Comparison of ENCODE assay signal across 8 cellular contexts in genomic region chr1:32716312-32717126, GRCh38. TPM values are rescaled to one million over a fixed set of nuclear protein-coding genes. Genes with fewer than 3 reads are reported as not detected.
DNase-seq lines count a peak whose midpoint lies in the region; ATAC-seq and TF ChIP-seq lines count a peak whose summit lies in the region.

No MANE protein-coding gene starts in this region.

- no peak overlapping the region for H2BK15ac ChIP-seq in H9 (ENCODE audit: low read depth, low read length)

- H4K91ac ChIP-seq in H9 (ENCODE audit: insufficient read length, low read depth, low read length): no peak overlapping the region

- no peak for TF ChIP-seq POLR2A in gastroesophageal sphincter (IDR thresholded peaks at IDR 0.05)
- TF ChIP-seq POLR2A in prostate gland (IDR thresholded peaks at IDR 0.05): peak; percentile 77

- peaks cover 2% of the 10 kb centered on the region; the same call in 1 of the 2 replicates for H3K4me1 ChIP-seq in H9 (ENCODE audit: insufficient read depth, low read length)
- peaks cover 0 to 13% (median 0%) of the 10 kb centered on the region in 3 donors for H3K4me1 ChIP-seq in gastroesophageal sphincter
- peaks cover 12% of the 10 kb centered on the region for H3K4me1 ChIP-seq in prostate gland (replicated peaks)

- ATAC-seq in activated CD4-positive, alpha-beta T cell treated with anti-CD3 and anti-CD28 coated beads for 36 hours: peak; percentile 93
- peak; percentile 15 for ATAC-seq in gastroesophageal sphincter
- ATAC-seq in HG03442 (IDR thresholded peaks at IDR 0.05; ENCODE audit: unreplicated experiment): no peak

- H3K23ac ChIP-seq in H9 (ENCODE audit: insufficient read length, low read depth, low read length): no peak overlapping the region

- H3K9me3 ChIP-seq in H9 (ENCODE audit: control insufficient read depth, low read depth, low read length) (no peaks in the 10 kb centered on the region), gastroesophageal sphincter (no peaks in the 10 kb centered on the region), prostate gland (no peaks in the 10 kb centered on the region)

- H3K27ac Mint-ChIP-seq in H9: peak overlapping the region; percentile 84 to 95 (median 89); a peak in 6 of 7 replicates
- H3K27ac Mint-ChIP-seq in activated CD4-positive, alpha-beta T cell treated with anti-CD3 and anti-CD28 coated beads for 36 hours: no peak overlapping the region

- POLR2A ChIA-PET in activated CD4-positive, alpha-beta T cell treated with anti-CD3 and anti-CD28 coated beads for 36 hours (lab: Charles Lee): no interaction called here

- peaks cover 25 to 31% of the 10 kb centered on the region in 2 experiments for H3K4me1 Mint-ChIP-seq in H9
- H3K4me1 Mint-ChIP-seq in activated CD4-positive, alpha-beta T cell treated with anti-CD3 and anti-CD28 coated beads for 36 hours: peaks cover 12% of the 10 kb centered on the region

- H3K18ac ChIP-seq in H9 (ENCODE audit: insufficient read length, low read depth, low read length): no peak overlapping the region

- no peaks in the 10 kb centered on the region for H3K79me1 ChIP-seq in H9 (ENCODE audit: insufficient read depth, low read depth, low read length, poor library complexity, severe bottlenecking)

- no CpG with 5 or more reads among the region's 9 CpGs for WGBS in H9 (ENCODE audit: extremely low coverage, insufficient read length, low lambda C conversion rate)
- 23 to 63% methylated on average over 3 to 6 of the region's 9 CpGs for WGBS in gastroesophageal sphincter (ENCODE audit: low coverage in 1 of 2), 2 donors
- WGBS in prostate gland: 19% methylated on average over 9 of the region's 9 CpGs

- no peak overlapping the region for H2AFZ ChIP-seq in H9 (ENCODE audit: low read length)

- H3K4me3 ChIP-seq in gastroesophageal sphincter (no peak overlapping the region), prostate gland (no peak overlapping the region)

- no peaks in the 10 kb centered on the region for H3K79me2 ChIP-seq in H9 (ENCODE audit: insufficient read depth, low read length)

- no peaks in the 10 kb centered on the region for H3K9me3 Mint-ChIP-seq in H9
- no peaks in the 10 kb centered on the region for H3K9me3 Mint-ChIP-seq in activated CD4-positive, alpha-beta T cell treated with anti-CD3 and anti-CD28 coated beads for 36 hours (ENCODE audit: low read depth)

- no peak overlapping the region for H2AK5ac ChIP-seq in H9 (ENCODE audit: insufficient read length, low read length)

- H4K8ac ChIP-seq in H9 (replicated peaks; ENCODE audit: insufficient read length, low read depth, low read length): no peak overlapping the region

- TF ChIP-seq CTCF in H9 (conservative IDR thresholded peaks at IDR 0.05) (no peak), gastroesophageal sphincter (IDR thresholded peaks at IDR 0.05) (no peak), prostate gland (IDR thresholded peaks at IDR 0.05) (peak in 3 of 4 experiments; percentile 15 to 51 (median 16))

- no peak overlapping the region for H3K56ac ChIP-seq in H9 (ENCODE audit: insufficient read length, low read depth, low read length)

- no peak overlapping the region for H3K4ac ChIP-seq in H9 (ENCODE audit: low read depth, low read length)

- no peaks in the 10 kb centered on the region for H3K36me3 Mint-ChIP-seq in H9 (ENCODE audit: insufficient read depth in 1 of 3, low read depth in 3 of 3)
- H3K36me3 Mint-ChIP-seq in activated CD4-positive, alpha-beta T cell treated with anti-CD3 and anti-CD28 coated beads for 36 hours (ENCODE audit: low read depth): no peaks in the 10 kb centered on the region

- no peak overlapping the region for H2BK20ac ChIP-seq in H9 (ENCODE audit: low read depth, low read length, poor library complexity, severe bottlenecking)

- no peak overlapping the region for H2BK120ac ChIP-seq in H9 (ENCODE audit: low read depth, low read length, poor library complexity, severe bottlenecking)

- no peaks in the 10 kb centered on the region for H3K36me3 ChIP-seq in gastroesophageal sphincter
- no peaks in the 10 kb centered on the region for H3K36me3 ChIP-seq in prostate gland

- H3K23me2 ChIP-seq in H9 (ENCODE audit: insufficient read length, low read depth, low read length, poor library complexity, severe bottlenecking): peaks cover 5% of the 10 kb centered on the region

- H3K27me3 Mint-ChIP-seq in H9 (ENCODE audit: low read depth): peaks cover 16% of the 10 kb centered on the region
- H3K27me3 Mint-ChIP-seq in activated CD4-positive, alpha-beta T cell treated with anti-CD3 and anti-CD28 coated beads for 36 hours: peaks cover 2% of the 10 kb centered on the region

- H3K4me2 ChIP-seq in H9 (ENCODE audit: insufficient read depth, insufficient read length, low read length): peak overlapping the region; percentile 12

- intact Hi-C loops in activated CD4-positive, alpha-beta T cell treated with anti-CD3 and anti-CD28 coated beads for 36 hours (cut with DNase I, micrococcal nuclease): no loop called here
- intact Hi-C loops in prostate gland (cut with DNase I): no loop called here

- no peak for TF ChIP-seq EP300 in gastroesophageal sphincter (IDR thresholded peaks at IDR 0.05)

- DNase-seq in CMK (ENCODE audit: low read depth) (peak; percentile 47), H9 (peak; percentile 99), NCI-H2196 (lab: John Stamatoyannopoulos, UW; ENCODE audit: unreplicated experiment) (peak; percentile 98), prostate gland (ENCODE audit: low spot score) (peak; percentile 98), GDM1 (lab: John Stamatoyannopoulos, UW) (no peak)
- DNase-seq in activated CD4-positive, alpha-beta T cell treated with anti-CD3 and anti-CD28 coated beads for 36 hours: peak; percentile 88

- no peak overlapping the region for H2BK5ac ChIP-seq in H9 (ENCODE audit: insufficient read length, low read length)

- no peak overlapping the region for H3K14ac ChIP-seq in H9 (ENCODE audit: insufficient read depth, low read length)

- no peak overlapping the region for H3K9ac ChIP-seq in H9 (ENCODE audit: extremely low read depth, insufficient read length, low read length)

- peak overlapping the region in 1 of 2 experiments; percentile 52; a peak in 3 of 5 replicates for H3K4me3 Mint-ChIP-seq in H9
- H3K4me3 Mint-ChIP-seq in activated CD4-positive, alpha-beta T cell treated with anti-CD3 and anti-CD28 coated beads for 36 hours: no peak overlapping the region

- CTCF ChIA-PET in activated CD4-positive, alpha-beta T cell treated with anti-CD3 and anti-CD28 coated beads for 36 hours (lab: Charles Lee): interaction anchor here (0.6 to 1.0 kb wide), 6 partner anchors 11 to 157 kb away, joined by 3 to 5 read pairs (median 4); no protein-coding TSS in a partner anchor

- no peaks in the 10 kb centered on the region for H3K27me3 ChIP-seq in H9 (ENCODE audit: insufficient read depth, low read length)
- H3K27me3 ChIP-seq in gastroesophageal sphincter: no peaks in the 10 kb centered on the region
- no peaks in the 10 kb centered on the region for H3K27me3 ChIP-seq in prostate gland (replicated peaks; ENCODE audit: insufficient read depth)

- no peak overlapping the region for H4K5ac ChIP-seq in H9 (ENCODE audit: insufficient read length, low read depth, low read length)

- no peak overlapping the region for H3T11ph ChIP-seq in H9 (ENCODE audit: low read length)

- no peak overlapping the region for H2BK12ac ChIP-seq in H9 (ENCODE audit: insufficient read length, low read depth, low read length)

- H3K27ac ChIP-seq in H9 (ENCODE audit: insufficient read length, low read depth, low read length) (no peak overlapping the region), gastroesophageal sphincter (no peak overlapping the region), prostate gland (peak overlapping the region; percentile 77 to 83)

- no peaks in the 10 kb centered on the region for H4K20me1 ChIP-seq in H9 (ENCODE audit: control insufficient read depth, insufficient read depth, insufficient read length)

RNA-seq across cellular contexts. Expression of gene SYNC, which starts 13.9 kb away (rescaled TPM):
- 0.15 TPM in 2 replicates for total RNA-seq in H9 (2021)
- not detected for total RNA-seq in activated CD4-positive, alpha-beta T cell treated with anti-CD3 and anti-CD28 coated beads for 36 hours
- 100 to 1,000 TPM; 132 to 265 (median 167) TPM for total RNA-seq in gastroesophageal sphincter
- total RNA-seq in prostate gland: 10 to 100 TPM in 1 of 2 donors, 1 to 10 TPM in 1; 7.9 to 18.2 TPM

Comparison
In these comparisons a context has a peak if more than half of its experiments do, and no peak if none do; other contexts are left out.
1. H3K27ac ChIP-seq: peak in prostate gland (2 of 2); none in H9 (single experiment) and gastroesophageal sphincter (0 of 4).
2. CTCF ChIP-seq: peak in prostate gland (3 of 4); none in H9 (single experiment) and gastroesophageal sphincter (0 of 4).